In genomic region chr16:2157480-2158261, GRCh38 we compare ENCODE assay signal across 8 cellular contexts. TPM values are rescaled to one million over a fixed set of nuclear protein-coding genes. Genes with fewer than 3 reads are reported as not detected.
DNase-seq lines count a peak whose midpoint lies in the region; ATAC-seq lines count a peak whose summit lies in the region.

No MANE protein-coding gene starts in this region.

- no peaks in the 10 kb centered on the region for H3K9me3 Mint-ChIP-seq in activated T-helper 17 cell treated with anti-CD3 and anti-CD28 coated beads, Interleukin-2, amount 50 U/mL, for 72 hours
- H3K9me3 Mint-ChIP-seq in stimulated activated naive B cell treated with anti-CD40 and anti-IgM and Interleukin-4, amounts not matched to agents 10 μg/mL and 1 μg/mL and 100 μg/mL, for 72 hours = no peaks in the 10 kb centered on the region

- H3K27ac Mint-ChIP-seq in activated T-helper 17 cell treated with anti-CD3 and anti-CD28 coated beads, Interleukin-2, amount 50 U/mL, for 72 hours = peak overlapping the region; percentile 82
- peak overlapping the region; percentile 51 for H3K27ac Mint-ChIP-seq in stimulated activated naive B cell treated with anti-CD40 and anti-IgM and Interleukin-4, amounts not matched to agents 10 μg/mL and 1 μg/mL and 100 μg/mL, for 72 hours

- H3K4me1 Mint-ChIP-seq in activated T-helper 17 cell treated with anti-CD3 and anti-CD28 coated beads, Interleukin-2, amount 50 U/mL, for 72 hours = peaks cover 15% of the 10 kb centered on the region
- H3K4me1 Mint-ChIP-seq in stimulated activated naive B cell treated with anti-CD40 and anti-IgM and Interleukin-4, amounts not matched to agents 10 μg/mL and 1 μg/mL and 100 μg/mL, for 72 hours = peaks cover 32 to 86% of the 10 kb centered on the region in 2 donors

- H3K9me3 ChIP-seq in iPS-20b (ENCODE audit: insufficient read depth, low read depth, low read length) = no peaks in the 10 kb centered on the region

- peak overlapping the region; percentile 93 for H3K4me3 Mint-ChIP-seq in activated T-helper 17 cell treated with anti-CD3 and anti-CD28 coated beads, Interleukin-2, amount 50 U/mL, for 72 hours
- H3K4me3 Mint-ChIP-seq in stimulated activated naive B cell treated with anti-CD40 and anti-IgM and Interleukin-4, amounts not matched to agents 10 μg/mL and 1 μg/mL and 100 μg/mL, for 72 hours = peak overlapping the region; percentile 96

- H3K4me3 ChIP-seq in iPS-20b (ENCODE audit: low read length) = no peak overlapping the region

- peak overlapping the region; percentile 37; the same call in 1 of the 2 replicates for H3K9ac ChIP-seq in iPS-20b (ENCODE audit: low read depth, low read length)

- no peak for ATAC-seq in activated T-helper 17 cell treated with anti-CD3 and anti-CD28 coated beads, Interleukin-2, amount 50 U/mL, for 72 hours (replicated peaks)
- ATAC-seq in stimulated activated naive B cell treated with anti-CD40 and anti-IgM and Interleukin-4, amounts not matched to agents 10 μg/mL and 1 μg/mL and 100 μg/mL, for 72 hours (replicated peaks) = no peak
- ATAC-seq in HG02885 (IDR thresholded peaks at IDR 0.05; ENCODE audit: poor library complexity, unreplicated experiment) = no peak

- H3K27me3 ChIP-seq in iPS-20b (ENCODE audit: insufficient read depth, low read length) = no peaks in the 10 kb centered on the region; the same call in 1 of the 2 replicates

- H3K27ac ChIP-seq in iPS-20b (ENCODE audit: low read length) = no peak overlapping the region

- peak; percentile 39 for DNase-seq in DMS53 (lab: John Stamatoyannopoulos, UW)
- no peak for DNase-seq in DMS53 treated with DMSO at 0.1 percent for 48 hours (lab: John Stamatoyannopoulos, UW; ENCODE audit: unreplicated experiment)
- DNase-seq in stimulated activated naive B cell treated with anti-CD40 and anti-IgM and Interleukin-4, amounts not matched to agents 10 μg/mL and 1 μg/mL and 100 μg/mL, for 72 hours = no peak
- no peak for DNase-seq in pons (ENCODE audit: low spot score)
- DNase-seq in superior temporal gyrus (ENCODE audit: extremely low spot score) = no peak

- peaks cover 4% of the 10 kb centered on the region for H3K4me1 ChIP-seq in iPS-20b (ENCODE audit: insufficient read depth, low read length)

- peaks cover 35% of the 10 kb centered on the region for H3K36me3 ChIP-seq in iPS-20b (ENCODE audit: insufficient read depth, low read depth, low read length)

- no peaks in the 10 kb centered on the region for H3K27me3 Mint-ChIP-seq in activated T-helper 17 cell treated with anti-CD3 and anti-CD28 coated beads, Interleukin-2, amount 50 U/mL, for 72 hours
- no peaks in the 10 kb centered on the region for H3K27me3 Mint-ChIP-seq in stimulated activated naive B cell treated with anti-CD40 and anti-IgM and Interleukin-4, amounts not matched to agents 10 μg/mL and 1 μg/mL and 100 μg/mL, for 72 hours

- peaks cover 30% of the 10 kb centered on the region for H3K36me3 Mint-ChIP-seq in activated T-helper 17 cell treated with anti-CD3 and anti-CD28 coated beads, Interleukin-2, amount 50 U/mL, for 72 hours (ENCODE audit: low read depth)
- peaks cover 35 to 44% of the 10 kb centered on the region in 2 donors for H3K36me3 Mint-ChIP-seq in stimulated activated naive B cell treated with anti-CD40 and anti-IgM and Interleukin-4, amounts not matched to agents 10 μg/mL and 1 μg/mL and 100 μg/mL, for 72 hours

RNA-seq across cellular contexts. Expression of gene TRAF7, which starts 2.1 kb away (rescaled TPM):
- 10 to 100 TPM; 49.8 to 80.1 TPM for total RNA-seq in activated T-helper 17 cell treated with anti-CD3 and anti-CD28 coated beads, Interleukin-2, amount 50 U/mL, for 72 hours

RNA-seq across cellular contexts. Expression of gene RAB26, which starts 9.2 kb away (rescaled TPM):
- total RNA-seq in activated T-helper 17 cell treated with anti-CD3 and anti-CD28 coated beads, Interleukin-2, amount 50 U/mL, for 72 hours = under 1 TPM; 0.28 to 0.34 TPM

RNA-seq across cellular contexts. Expression of gene PKD1, which starts 22.0 kb away (rescaled TPM):
- 100 to 1,000 TPM in 1 of 2 donors, 10 to 100 TPM in 1; 71.8 to 122 TPM for total RNA-seq in activated T-helper 17 cell treated with anti-CD3 and anti-CD28 coated beads, Interleukin-2, amount 50 U/mL, for 72 hours

RNA-seq across cellular contexts. Expression of gene CASKIN1, which starts 38.7 kb away (rescaled TPM):
- total RNA-seq in activated T-helper 17 cell treated with anti-CD3 and anti-CD28 coated beads, Interleukin-2, amount 50 U/mL, for 72 hours = 1 to 10 TPM in 1 of 2 donors, under 1 TPM in 1; 0.78 to 6.6 TPM

RNA-seq across cellular contexts. Expression of gene MLST8, which starts 47.6 kb away (rescaled TPM):
- total RNA-seq in activated T-helper 17 cell treated with anti-CD3 and anti-CD28 coated beads, Interleukin-2, amount 50 U/mL, for 72 hours = 10 to 100 TPM; 33.4 to 48.8 TPM
